In the genomic region with DNA sequence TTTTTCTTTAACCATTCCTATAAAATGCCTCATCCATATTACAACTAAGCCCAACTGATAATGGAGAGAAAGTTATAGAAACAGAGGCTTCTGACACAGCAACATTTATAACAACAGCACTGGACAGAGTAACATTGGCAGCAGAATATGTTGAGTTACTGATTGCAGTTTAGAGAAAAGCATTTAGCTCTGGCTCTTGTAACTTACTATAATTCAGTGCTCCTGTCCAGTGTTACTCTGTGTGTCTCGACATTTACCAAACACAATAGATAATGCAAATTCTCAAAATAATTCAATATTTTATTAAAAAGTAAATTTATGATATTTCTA, we compare ENCODE assay signal across 16 cellular contexts.
DNase-seq lines count a peak whose midpoint lies in the region; ATAC-seq, FAIRE-seq and TF ChIP-seq lines count a peak whose summit lies in the region.
"Had no signal": no experiment of that assay in that cellular context is flagged by ENCODE, and none has a peak within 500 bp of the region (broad histone marks: within the 10 kb centered on the region; RNA-seq: fewer than 3 reads in every experiment).

No MANE protein-coding gene starts in this region.

- no peak overlapping the region for H3K14ac ChIP-seq in IMR-90 (replicated peaks; ENCODE audit: low read depth, low read length)

- H3K36me3 Mint-ChIP-seq in astrocyte (ENCODE audit: low read depth, unreplicated experiment) = no peaks in the 10 kb centered on the region

- DNase-seq in IMR-90 (no peak), astrocyte (ENCODE audit: low read depth) (no peak), fibroblast of villous mesenchyme (ENCODE audit: low read depth) (peak; percentile 29), pons (ENCODE audit: low spot score) (no peak), GM19239 (ENCODE audit: insufficient read length, low spot score) (no peak), NCI-H2029 (lab: John Stamatoyannopoulos, UW) (no peak), midbrain (lab: John Stamatoyannopoulos, UW) (no peak)
- DNase-seq: CD4-positive, alpha-beta T cell; GM23248; NCI-H187; NCI-H446; NK-92 treated with Interleukin-12 subunit alpha and Interleukin-12 subunit beta, amount 100 ng/mL, for 24 hours had no signal

- no peak overlapping the region for H3K27ac ChIP-seq in IMR-90 (ENCODE audit: insufficient read depth, low read length)
- peak overlapping the region; percentile 10 for H3K27ac ChIP-seq in astrocyte (ENCODE audit: low read depth, low read length)
- H3K27ac ChIP-seq: GM23248, HL-60, SJSA1 had no signal

- no peak overlapping the region for H2AK5ac ChIP-seq in IMR-90 (ENCODE audit: low read depth, low read length)

- H4K91ac ChIP-seq in IMR-90 (ENCODE audit: insufficient read depth, low read depth, low read length) = no peak overlapping the region

- TF ChIP-seq CTCF in IMR-90 (conservative IDR thresholded peaks at IDR 0.05; ENCODE audit: low read depth, low read length) = no peak
- no peak for TF ChIP-seq CTCF in astrocyte (IDR thresholded peaks at IDR 0.05; ENCODE audit: insufficient read depth, low read depth, low read length)
- no peak for TF ChIP-seq CTCF in fibroblast of villous mesenchyme (IDR thresholded peaks at IDR 0.05; ENCODE audit: insufficient read depth, low read depth, low read length)

- H2BK5ac ChIP-seq in IMR-90 (ENCODE audit: low read depth, low read length, poor library complexity, severe bottlenecking) = peak overlapping the region; percentile 31

- H3K4me2 ChIP-seq in IMR-90 (ENCODE audit: low read depth, low read length) (no peak overlapping the region; the same call in 1 of the 2 replicates), astrocyte (ENCODE audit: low read length) (peak overlapping the region; percentile 3)

- H3K36me3 ChIP-seq in IMR-90 (ENCODE audit: control insufficient read depth, insufficient read depth, low read length) (no peaks in the 10 kb centered on the region), astrocyte (ENCODE audit: insufficient read depth, low read length) (no peaks in the 10 kb centered on the region)

- H2BK120ac ChIP-seq in IMR-90 (ENCODE audit: low read depth, low read length) = no peak overlapping the region

- H3K4me3 ChIP-seq in IMR-90 (ENCODE audit: insufficient read depth, low read depth, low read length) (no peak overlapping the region), astrocyte (ENCODE audit: insufficient read depth, low read depth, low read length) (no peak overlapping the region), fibroblast of villous mesenchyme (ENCODE audit: low read depth, low read length) (no peak overlapping the region)
- H3K4me3 ChIP-seq: GM23248, SJSA1 had no signal

- H3K4me1 Mint-ChIP-seq in astrocyte (ENCODE audit: low read depth, unreplicated experiment) = peaks cover 10% of the 10 kb centered on the region
- H3K4me1 Mint-ChIP-seq: B cell had no signal

- H3K23ac ChIP-seq in IMR-90 (ENCODE audit: low read depth, low read length) = no peak overlapping the region

- H3K4me1 ChIP-seq in IMR-90 (ENCODE audit: control insufficient read depth, insufficient read depth, low read length) = peaks cover 1% of the 10 kb centered on the region; the same call in 1 of the 2 replicates
- H3K4me1 ChIP-seq in astrocyte (ENCODE audit: insufficient read depth, low read length) = peaks cover 10% of the 10 kb centered on the region

- no peak overlapping the region for H2BK15ac ChIP-seq in IMR-90 (ENCODE audit: low read depth, low read length)

- no peak overlapping the region; a peak in 1 of 4 replicates for H4K8ac ChIP-seq in IMR-90 (ENCODE audit: low read depth in 2 of 2, low read length in 2 of 2)

- H3K27me3 ChIP-seq in IMR-90 (ENCODE audit: control insufficient read depth, insufficient read depth, low read length) (no peaks in the 10 kb centered on the region), astrocyte (ENCODE audit: insufficient read depth, low read length) (no peaks in the 10 kb centered on the region)
- H3K27me3 ChIP-seq: SJSA1 had no signal

- WGBS in IMR-90 (ENCODE audit: extremely low coverage in 2 of 2, insufficient read length in 1 of 2), 2 experiments = no CpG with 5 or more reads among the region's 1 CpG

- H4K20me1 ChIP-seq in IMR-90 (ENCODE audit: insufficient read depth, low read length) (no peaks in the 10 kb centered on the region), astrocyte (ENCODE audit: insufficient read depth, low read length) (no peaks in the 10 kb centered on the region)

- in situ Hi-C loops in IMR-90 (cut with MboI; ENCODE audit: low sequenced_read_pairs) = no loop called here

- H3K27me3 Mint-ChIP-seq in astrocyte (ENCODE audit: low read depth, unreplicated experiment) = no peaks in the 10 kb centered on the region
- H3K27me3 Mint-ChIP-seq: B cell; CD4-positive, alpha-beta T cell had no signal

- no peak overlapping the region for H2AK9ac ChIP-seq in IMR-90 (replicated peaks; ENCODE audit: low read depth, low read length, poor library complexity)

- peak overlapping the region; percentile 5; the same call in 1 of the 2 replicates for H3K4ac ChIP-seq in IMR-90 (ENCODE audit: low read depth, low read length)

- FAIRE-seq in astrocyte (lab: Jason Lieb, UNC) = no peak
- FAIRE-seq in GM19239 (lab: Jason Lieb, UNC) = no peak
- FAIRE-seq: HTR-8/SVneo had no signal

- no peak overlapping the region for H3K56ac ChIP-seq in IMR-90 (ENCODE audit: extremely low read depth, insufficient read depth, low read length)

- no peaks in the 10 kb centered on the region for H3K79me2 ChIP-seq in astrocyte (ENCODE audit: insufficient read depth, low read length)

- H2BK20ac ChIP-seq in IMR-90 (ENCODE audit: low read depth, low read length) = no peak overlapping the region

- CTCF ChIA-PET in IMR-90 (lab: Yijun Ruan, JAX) = interaction anchor here (0.6 to 1.8 kb wide), 6 partner anchors 11 to 916 kb away, joined by 3 to 9 read pairs (median 4); no protein-coding TSS in a partner anchor

- dilution Hi-C loops in IMR-90 (cut with HindIII; ENCODE audit: low sequenced_read_pairs, unreplicated experiment) = no loop called here

- BruUV-seq in IMR-90 (replicated peaks; lab: Mats Ljungman, UMichigan) = no TSS peak

- POLR2A ChIA-PET in IMR-90 (lab: Charles Lee; ENCODE audit: unreplicated experiment) = no interaction called here

- no peaks in the 10 kb centered on the region for H3K9me3 Mint-ChIP-seq in astrocyte (ENCODE audit: unreplicated experiment)

- no peak overlapping the region for H4K5ac ChIP-seq in IMR-90 (ENCODE audit: low read depth, low read length)

- ATAC-seq in IMR-90 (ENCODE audit: low read depth) = peak; percentile 69

- intact Hi-C loops in IMR-90 (cut with micrococcal nuclease) = loop anchor here (5.0 kb wide), 1 partner anchor 262 kb away; no protein-coding TSS in a partner anchor

- 0 out of 2 replicates have a peak, but pooled peaks cover 3% of the 10 kb centered on the region for H3K9me1 ChIP-seq in IMR-90 (ENCODE audit: insufficient read depth, low read length)

- H2AFZ ChIP-seq in IMR-90 (replicated peaks; ENCODE audit: low read length, poor library complexity) = no peak overlapping the region
- H2AFZ ChIP-seq in astrocyte (ENCODE audit: low read depth, low read length) = no peak overlapping the region
- H2AFZ ChIP-seq: GM23248 had no signal

- no peak overlapping the region for H3K18ac ChIP-seq in IMR-90 (ENCODE audit: low read depth, low read length)

- H3K27ac Mint-ChIP-seq in astrocyte (ENCODE audit: unreplicated experiment) = no peak overlapping the region
- H3K27ac Mint-ChIP-seq: B cell; CD4-positive, alpha-beta T cell had no signal

- TF ChIP-seq RAD21 in IMR-90 (IDR thresholded peaks at IDR 0.05; ENCODE audit: low read length) = no peak

- no peak overlapping the region for H3K4me3 Mint-ChIP-seq in astrocyte (ENCODE audit: unreplicated experiment)
- H3K4me3 Mint-ChIP-seq: B cell; CD4-positive, alpha-beta T cell had no signal

- H3K79me1 ChIP-seq in IMR-90 (ENCODE audit: low read depth in 1 of 2, low read length in 2 of 2) = no peaks in the 10 kb centered on the region

- no peak for TF ChIP-seq POLR2A in IMR-90 (IDR thresholded peaks at IDR 0.05; ENCODE audit: low read depth, low read length)

- H3K9ac ChIP-seq in IMR-90 (ENCODE audit: low read depth, low read length) (no peak overlapping the region; the same call in 1 of the 2 replicates), astrocyte (ENCODE audit: low read length) (no peak overlapping the region)
- H3K9ac ChIP-seq: GM23248 had no signal

- H3K9me3 ChIP-seq in IMR-90 (ENCODE audit: control insufficient read depth, insufficient read depth, low read length) = no peaks in the 10 kb centered on the region
- H3K9me3 ChIP-seq in astrocyte (ENCODE audit: insufficient read depth, low read depth, low read length) = no peaks in the 10 kb centered on the region
- H3K9me3 ChIP-seq: SJSA1 had no signal

TF ChIP-seq in IMR-90, 13 proteins besides CTCF, POLR2A, EP300 and RAD21:
- TF ChIP-seq MAFK (IDR thresholded peaks at IDR 0.05; ENCODE audit: low read depth, low read length) = 0 out of 2 replicates have a peak, but pooled peaks have one; percentile 4
- no peak for TF ChIP-seq MXI1 (IDR thresholded peaks at IDR 0.05; ENCODE audit: borderline replicate concordance, low read depth, low read length)
